18 cellular contexts compared by ENCODE assay signal in the genomic region with DNA sequence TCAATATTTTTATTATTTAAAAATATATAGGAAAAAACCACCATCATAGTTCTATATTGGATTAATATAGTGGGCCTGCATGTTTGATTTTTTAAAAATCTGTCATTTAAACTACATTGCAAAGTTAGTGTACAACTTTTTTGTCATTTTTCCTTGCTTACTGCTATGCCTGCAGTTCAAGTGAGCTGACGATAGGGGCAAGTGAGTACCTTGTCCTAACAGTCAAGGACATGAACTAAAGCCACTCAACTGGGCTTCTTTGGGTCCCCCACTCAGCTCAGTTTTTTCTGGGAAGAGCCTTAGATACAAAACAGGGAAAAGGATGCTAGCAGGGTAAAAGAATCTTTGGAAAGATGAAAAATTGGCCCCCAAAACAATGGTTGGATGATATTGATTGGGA.
DNase-seq lines count a peak whose midpoint lies in the region; ATAC-seq and TF ChIP-seq lines count a peak whose summit lies in the region.
"Had no signal": no experiment of that assay in that cellular context is flagged by ENCODE, and none has a peak within 500 bp of the region (broad histone marks: within the 10 kb centered on the region; RNA-seq: fewer than 3 reads in every experiment).

No MANE protein-coding gene starts in this region.

- H3K4me2 ChIP-seq in OCI-LY7 (ENCODE audit: low read length) = no peak overlapping the region

- ATAC-seq in left cardiac atrium = no peak
- no peak for ATAC-seq in HG03108 (IDR thresholded peaks at IDR 0.05; ENCODE audit: unreplicated experiment)
- ATAC-seq: stimulated activated naive B cell treated with anti-CD40 and anti-IgM and Interleukin-4, amounts not matched to agents 10 μg/mL and 1 μg/mL and 100 μg/mL, for 72 hours had no signal

- no TSS peak for BruUV-seq in OCI-LY7 (replicated peaks; lab: Mats Ljungman, UMichigan)

- H4K20me1 ChIP-seq in OCI-LY7 (ENCODE audit: insufficient read depth, low read length) = no peaks in the 10 kb centered on the region

- TF ChIP-seq CTCF in cardiac muscle cell (IDR thresholded peaks at IDR 0.05; ENCODE audit: low read depth, low read length) (peak; percentile 7), OCI-LY7 (conservative IDR thresholded peaks at IDR 0.05; ENCODE audit: low read length) (peak; percentile 42; the same call in 1 of the 2 replicates), epithelial cell of proximal tubule (conservative IDR thresholded peaks at IDR 0.05; ENCODE audit: low read depth, low read length) (peak; percentile 34), osteocyte (IDR thresholded peaks at IDR 0.05) (no peak)

- H3K79me2 ChIP-seq in OCI-LY7 (ENCODE audit: insufficient read depth, low read depth, low read length) = no peaks in the 10 kb centered on the region

- no peaks in the 10 kb centered on the region for H3K4me1 Mint-ChIP-seq in osteocyte (ENCODE audit: unreplicated experiment)
- H3K4me1 Mint-ChIP-seq: IgD-negative memory B cell; stimulated activated naive B cell treated with anti-CD40 and anti-IgM and Interleukin-4, amounts not matched to agents 10 μg/mL and 1 μg/mL and 100 μg/mL, for 72 hours had no signal

- CTCF ChIA-PET in OCI-LY7 (lab: Charles Lee; ENCODE audit: unreplicated experiment) = no interaction called here

- POLR2A ChIA-PET in OCI-LY7 (lab: Charles Lee) = no interaction called here

- H3K27me3 Mint-ChIP-seq in osteocyte (ENCODE audit: unreplicated experiment) = no peaks in the 10 kb centered on the region
- H3K27me3 Mint-ChIP-seq: activated naive CD4-positive, alpha-beta T cell treated with anti-CD3 and anti-CD28 coated beads, Interleukin-2, amount 10 ng/mL, durations not matched to agents 7 days and 5 days; CD4-positive, alpha-beta T cell; dendritic cell treated with granulocyte-macrophage colony-stimulating factor and Interleukin-4, amounts not matched to agents 40 ng/mL and 50 ng/mL, for 4 days had no signal

- H3K36me3 Mint-ChIP-seq in osteocyte (ENCODE audit: unreplicated experiment) = no peaks in the 10 kb centered on the region
- H3K36me3 Mint-ChIP-seq: activated naive CD4-positive, alpha-beta T cell treated with anti-CD3 and anti-CD28 coated beads, Interleukin-2, amount 10 ng/mL, durations not matched to agents 7 days and 5 days; IgD-negative memory B cell; mesothelial cell of epicardium; stimulated activated naive B cell treated with anti-CD40 and anti-IgM and Interleukin-4, amounts not matched to agents 10 μg/mL and 1 μg/mL and 100 μg/mL, for 72 hours had no signal

- no peaks in the 10 kb centered on the region for H3K9me3 Mint-ChIP-seq in osteocyte (ENCODE audit: unreplicated experiment)
- H3K9me3 Mint-ChIP-seq: activated naive CD4-positive, alpha-beta T cell treated with anti-CD3 and anti-CD28 coated beads, Interleukin-2, amount 10 ng/mL, durations not matched to agents 7 days and 5 days; CD4-positive, alpha-beta T cell; dendritic cell treated with granulocyte-macrophage colony-stimulating factor and Interleukin-4, amounts not matched to agents 40 ng/mL and 50 ng/mL, for 4 days; IgD-negative memory B cell; mesothelial cell of epicardium; stimulated activated naive B cell treated with anti-CD40 and anti-IgM and Interleukin-4, amounts not matched to agents 10 μg/mL and 1 μg/mL and 100 μg/mL, for 72 hours had no signal

- H3K27ac Mint-ChIP-seq in osteocyte (ENCODE audit: unreplicated experiment) = no peak overlapping the region
- H3K27ac Mint-ChIP-seq: activated naive CD4-positive, alpha-beta T cell treated with anti-CD3 and anti-CD28 coated beads, Interleukin-2, amount 10 ng/mL, durations not matched to agents 7 days and 5 days; CD4-positive, alpha-beta T cell; dendritic cell treated with granulocyte-macrophage colony-stimulating factor and Interleukin-4, amounts not matched to agents 40 ng/mL and 50 ng/mL, for 4 days; IgD-negative memory B cell; mesothelial cell of epicardium; stimulated activated naive B cell treated with anti-CD40 and anti-IgM and Interleukin-4, amounts not matched to agents 10 μg/mL and 1 μg/mL and 100 μg/mL, for 72 hours had no signal

- H3K9me3 ChIP-seq in cardiac muscle cell (ENCODE audit: low read depth) = no peaks in the 10 kb centered on the region
- no peaks in the 10 kb centered on the region for H3K9me3 ChIP-seq in OCI-LY7 (ENCODE audit: low read length)
- H3K9me3 ChIP-seq in effector memory CD4-positive, alpha-beta T cell (ENCODE audit: control insufficient read depth, low read length) = no peaks in the 10 kb centered on the region
- H3K9me3 ChIP-seq: thyroid gland had no signal

- no peak overlapping the region for H2AFZ ChIP-seq in OCI-LY7 (ENCODE audit: low read length)

- DNase-seq in cardiac muscle cell (ENCODE audit: low read depth in 1 of 2, low spot score in 1 of 2) (no peak), left cardiac atrium (no peak), OCI-LY7 (ENCODE audit: low spot score) (peak; percentile 6), epithelial cell of proximal tubule (ENCODE audit: low read depth) (no peak), osteocyte (ENCODE audit: extremely low spot score, unreplicated experiment) (no peak), DMS153 treated with DMSO at 0.1 percent for 48 hours (lab: John Stamatoyannopoulos, UW; ENCODE audit: unreplicated experiment) (no peak)
- no peak for DNase-seq in effector memory CD4-positive, alpha-beta T cell
- DNase-seq: activated naive CD4-positive, alpha-beta T cell treated with anti-CD3 and anti-CD28 coated beads, Interleukin-2, amount 10 ng/mL, durations not matched to agents 7 days and 5 days; CD4-positive, alpha-beta T cell; kidney; stimulated activated naive B cell treated with anti-CD40 and anti-IgM and Interleukin-4, amounts not matched to agents 10 μg/mL and 1 μg/mL and 100 μg/mL, for 72 hours; SW 1271; thyroid gland had no signal

- intact Hi-C loops in left cardiac atrium (cut with DNase I) (no loop called here), OCI-LY7 (cut with micrococcal nuclease; ENCODE audit: unreplicated experiment) (no loop called here)

- H3K4me1 ChIP-seq in cardiac muscle cell (ENCODE audit: low read depth) (peaks cover 8% of the 10 kb centered on the region), OCI-LY7 (ENCODE audit: insufficient read depth, low read length, poor library complexity, severe bottlenecking) (no peaks in the 10 kb centered on the region)
- H3K4me1 ChIP-seq in effector memory CD4-positive, alpha-beta T cell (ENCODE audit: control insufficient read depth, insufficient read depth, low read length, poor library complexity, severe bottlenecking) = no peaks in the 10 kb centered on the region
- H3K4me1 ChIP-seq: thyroid gland had no signal

- H3K9me2 ChIP-seq in OCI-LY7 (ENCODE audit: insufficient read depth, low read length) = no peaks in the 10 kb centered on the region

- H3K4me3 ChIP-seq in cardiac muscle cell (no peak overlapping the region), OCI-LY7 (ENCODE audit: low read depth, low read length, poor library complexity, severe bottlenecking) (no peak overlapping the region), epithelial cell of proximal tubule (ENCODE audit: low read depth, low read length) (no peak overlapping the region)
- H3K4me3 ChIP-seq in effector memory CD4-positive, alpha-beta T cell (ENCODE audit: insufficient read depth, low read depth, low read length, poor library complexity, severe bottlenecking) = no peak overlapping the region
- H3K4me3 ChIP-seq: thyroid gland had no signal

- H3K4me3 Mint-ChIP-seq in osteocyte (ENCODE audit: unreplicated experiment) = no peak overlapping the region
- H3K4me3 Mint-ChIP-seq: activated naive CD4-positive, alpha-beta T cell treated with anti-CD3 and anti-CD28 coated beads, Interleukin-2, amount 10 ng/mL, durations not matched to agents 7 days and 5 days; CD4-positive, alpha-beta T cell; dendritic cell treated with granulocyte-macrophage colony-stimulating factor and Interleukin-4, amounts not matched to agents 40 ng/mL and 50 ng/mL, for 4 days; IgD-negative memory B cell; mesothelial cell of epicardium; stimulated activated naive B cell treated with anti-CD40 and anti-IgM and Interleukin-4, amounts not matched to agents 10 μg/mL and 1 μg/mL and 100 μg/mL, for 72 hours had no signal

- H3K27me3 ChIP-seq in cardiac muscle cell = peaks cover 96% of the 10 kb centered on the region
- H3K27me3 ChIP-seq in effector memory CD4-positive, alpha-beta T cell (replicated peaks; ENCODE audit: control insufficient read depth, insufficient read depth, low read length, poor library complexity, severe bottlenecking) = no peaks in the 10 kb centered on the region
- H3K27me3 ChIP-seq: thyroid gland had no signal

- H3K36me3 ChIP-seq in cardiac muscle cell (no peaks in the 10 kb centered on the region), OCI-LY7 (ENCODE audit: insufficient read depth, low read length) (no peaks in the 10 kb centered on the region)
- H3K36me3 ChIP-seq in effector memory CD4-positive, alpha-beta T cell (ENCODE audit: control insufficient read depth, insufficient read depth, low read length) = no peaks in the 10 kb centered on the region
- H3K36me3 ChIP-seq: thyroid gland had no signal

- H3K27ac ChIP-seq in cardiac muscle cell (no peak overlapping the region), OCI-LY7 (ENCODE audit: low read depth, low read length, poor library complexity, severe bottlenecking) (no peak overlapping the region)
- no peak overlapping the region for H3K27ac ChIP-seq in effector memory CD4-positive, alpha-beta T cell (ENCODE audit: insufficient read depth, low read length, poor library complexity, severe bottlenecking)
- H3K27ac ChIP-seq: RWPE1, thyroid gland had no signal
